16 cellular contexts compared by ENCODE assay signal in the genomic region with DNA sequence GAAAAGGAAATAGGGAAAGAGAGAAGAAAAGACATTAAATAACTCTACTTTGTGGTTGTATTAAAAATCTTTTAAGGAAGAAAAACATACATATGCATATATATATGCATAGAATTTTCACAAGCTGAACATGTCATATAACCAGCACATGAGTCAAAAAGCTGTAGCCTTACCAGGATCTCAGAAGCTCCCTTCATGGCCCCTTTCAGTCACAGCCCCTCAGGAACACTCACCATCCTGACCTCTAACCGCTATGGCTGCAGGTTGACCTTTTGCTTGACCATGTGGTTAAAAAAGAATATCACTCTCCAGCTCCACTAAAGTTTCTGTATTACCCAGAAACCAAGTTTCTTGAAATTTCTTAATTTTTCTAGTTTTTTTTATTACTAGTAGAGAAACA.
DNase-seq lines count a peak whose midpoint lies in the region; ATAC-seq, FAIRE-seq and TF ChIP-seq lines count a peak whose summit lies in the region.
"Had no signal": no experiment of that assay in that cellular context is flagged by ENCODE, and none has a peak within 500 bp of the region (broad histone marks: within the 10 kb centered on the region; RNA-seq: fewer than 3 reads in every experiment).

No MANE protein-coding gene starts in this region.

- peaks cover 22% of the 10 kb centered on the region for H3K4me1 Mint-ChIP-seq in activated naive CD8-positive, alpha-beta T cell treated with anti-CD3 and anti-CD28 coated beads, Interleukin-2, amount 50 U/mL, for 24 hours
- H3K4me1 Mint-ChIP-seq in activated naive CD8-positive, alpha-beta T cell treated with anti-CD3 and anti-CD28 coated beads for 36 hours, result peaks cover 13% of the 10 kb centered on the region
- H3K4me1 Mint-ChIP-seq: CD8-positive, alpha-beta memory T cell had no signal

- no peaks in the 10 kb centered on the region for H3K9me3 Mint-ChIP-seq in activated naive CD8-positive, alpha-beta T cell treated with anti-CD3 and anti-CD28 coated beads, Interleukin-2, amount 50 U/mL, for 24 hours
- no peaks in the 10 kb centered on the region for H3K9me3 Mint-ChIP-seq in activated naive CD8-positive, alpha-beta T cell treated with anti-CD3 and anti-CD28 coated beads for 36 hours
- H3K9me3 Mint-ChIP-seq: CD8-positive, alpha-beta memory T cell had no signal

- intact Hi-C loops in spleen (cut with DNase I; ENCODE audit: low total_unique reads) (no loop called here), pancreas (cut with DNase I) (no loop called here)

- H3K27me3 ChIP-seq in smooth muscle cell (ENCODE audit: low read depth) (no peaks in the 10 kb centered on the region), spleen (replicated peaks in 1 of 7) (no peaks in the 10 kb centered on the region), pancreas (no peaks in the 10 kb centered on the region)
- H3K27me3 ChIP-seq: BLaER1 had no signal

- H3K27me3 Mint-ChIP-seq in activated naive CD8-positive, alpha-beta T cell treated with anti-CD3 and anti-CD28 coated beads, Interleukin-2, amount 50 U/mL, for 24 hours, result no peaks in the 10 kb centered on the region
- no peaks in the 10 kb centered on the region for H3K27me3 Mint-ChIP-seq in activated naive CD8-positive, alpha-beta T cell treated with anti-CD3 and anti-CD28 coated beads for 36 hours

- no peak overlapping the region for H3K9ac ChIP-seq in smooth muscle cell (ENCODE audit: low read depth)
- H3K9ac ChIP-seq: BLaER1 had no signal

- peak overlapping the region; percentile 80 for H3K4me2 ChIP-seq in smooth muscle cell
- H3K4me2 ChIP-seq: BLaER1 had no signal

- 50% methylated on average over 1 of the region's 1 CpG for WGBS in smooth muscle cell (ENCODE audit: low lambda C conversion rate)
- WGBS in spleen, 5 donors, result 85 to 92% (median 89%) methylated on average over 1 of the region's 1 CpG
- WGBS in pancreas, 2 donors, result 81 to 93% methylated on average over 1 of the region's 1 CpG

- no peak overlapping the region for H2AFZ ChIP-seq in smooth muscle cell (ENCODE audit: low read depth)

- no peaks in the 10 kb centered on the region for H3K36me3 ChIP-seq in smooth muscle cell (ENCODE audit: low read depth)
- no peaks in the 10 kb centered on the region for H3K36me3 ChIP-seq in spleen
- no peaks in the 10 kb centered on the region for H3K36me3 ChIP-seq in pancreas
- H3K36me3 ChIP-seq: BLaER1 had no signal

- FAIRE-seq in pancreas (lab: Jason Lieb, UNC), result no peak
- FAIRE-seq: H54 had no signal

- H3K4me1 ChIP-seq in smooth muscle cell (ENCODE audit: low read depth), result peaks cover 15% of the 10 kb centered on the region
- H3K4me1 ChIP-seq in spleen, result peaks cover 0 to 6% (median 0%) of the 10 kb centered on the region in 6 donors
- H3K4me1 ChIP-seq in pancreas, result no peaks in the 10 kb centered on the region
- H3K4me1 ChIP-seq: Caco-2 had no signal

- H3K79me2 ChIP-seq in smooth muscle cell (ENCODE audit: low read depth), result no peaks in the 10 kb centered on the region

- H3F3A ChIP-seq in smooth muscle cell (ENCODE audit: low read depth), result peaks cover 12% of the 10 kb centered on the region

- no peaks in the 10 kb centered on the region for H3K36me3 Mint-ChIP-seq in activated naive CD8-positive, alpha-beta T cell treated with anti-CD3 and anti-CD28 coated beads, Interleukin-2, amount 50 U/mL, for 24 hours (ENCODE audit: low read depth)
- no peaks in the 10 kb centered on the region for H3K36me3 Mint-ChIP-seq in activated naive CD8-positive, alpha-beta T cell treated with anti-CD3 and anti-CD28 coated beads for 36 hours
- H3K36me3 Mint-ChIP-seq: CD8-positive, alpha-beta memory T cell had no signal

- H3K9me3 ChIP-seq in smooth muscle cell (replicated peaks; ENCODE audit: low read depth) (no peaks in the 10 kb centered on the region), spleen (no peaks in the 10 kb centered on the region), pancreas (no peaks in the 10 kb centered on the region)
- H3K9me3 ChIP-seq: BLaER1, Caco-2 had no signal

- peak overlapping the region; percentile 28 for H3K27ac ChIP-seq in smooth muscle cell (ENCODE audit: low read depth)
- no peak overlapping the region for H3K27ac ChIP-seq in spleen
- H3K27ac ChIP-seq in pancreas, result no peak overlapping the region
- H3K27ac ChIP-seq: BLaER1 had no signal

- H3K4me3 Mint-ChIP-seq in activated naive CD8-positive, alpha-beta T cell treated with anti-CD3 and anti-CD28 coated beads, Interleukin-2, amount 50 U/mL, for 24 hours, result peak overlapping the region; percentile 10
- H3K4me3 Mint-ChIP-seq in activated naive CD8-positive, alpha-beta T cell treated with anti-CD3 and anti-CD28 coated beads for 36 hours, result no peak overlapping the region
- H3K4me3 Mint-ChIP-seq: CD8-positive, alpha-beta memory T cell had no signal

- TF ChIP-seq CTCF in smooth muscle cell (IDR thresholded peaks at IDR 0.05; ENCODE audit: borderline replicate concordance, insufficient read depth, poor library complexity, severe bottlenecking), result no peak
- TF ChIP-seq CTCF in spleen (IDR thresholded peaks at IDR 0.05 in 8 of 11, conservative IDR thresholded peaks at IDR 0.05 in 3 of 11), result no peak
- no peak for TF ChIP-seq CTCF in pancreas (IDR thresholded peaks at IDR 0.05)

- TF ChIP-seq POLR2A in spleen (IDR thresholded peaks at IDR 0.05), result no peak

- ATAC-seq in activated naive CD8-positive, alpha-beta T cell treated with anti-CD3 and anti-CD28 coated beads, Interleukin-2, amount 50 U/mL, for 24 hours, result peak; percentile 86
- ATAC-seq in pancreas, result no peak
- ATAC-seq: HCT116 had no signal

- no peak overlapping the region for H3K4me3 ChIP-seq in smooth muscle cell
- no peak overlapping the region for H3K4me3 ChIP-seq in spleen
- no peak overlapping the region for H3K4me3 ChIP-seq in pancreas
- H3K4me3 ChIP-seq: BLaER1 had no signal

- DNase-seq in activated naive CD8-positive, alpha-beta T cell treated with anti-CD3 and anti-CD28 coated beads, Interleukin-2, amount 50 U/mL, for 24 hours, result no peak
- DNase-seq in activated naive CD8-positive, alpha-beta T cell treated with anti-CD3 and anti-CD28 coated beads for 36 hours, result no peak
- DNase-seq in RPMI7951 (ENCODE audit: low read depth) (peak; percentile 8), smooth muscle cell (lab: John Stamatoyannopoulos, UW; ENCODE audit: unreplicated experiment) (no peak), spleen (no peak), amygdala (lab: John Stamatoyannopoulos, UW) (no peak), pancreas (no peak)
- DNase-seq: 8988T; AML-193; Caco-2; CD8-positive, alpha-beta memory T cell; DND-41; GDM1 had no signal

- peak overlapping the region; percentile 65 for H3K27ac Mint-ChIP-seq in activated naive CD8-positive, alpha-beta T cell treated with anti-CD3 and anti-CD28 coated beads, Interleukin-2, amount 50 U/mL, for 24 hours
- H3K27ac Mint-ChIP-seq in activated naive CD8-positive, alpha-beta T cell treated with anti-CD3 and anti-CD28 coated beads for 36 hours, result no peak overlapping the region
- H3K27ac Mint-ChIP-seq: CD8-positive, alpha-beta memory T cell had no signal

- H4K20me1 ChIP-seq in smooth muscle cell (ENCODE audit: low read depth), result no peaks in the 10 kb centered on the region
- H4K20me1 ChIP-seq: BLaER1 had no signal
